ENCODE assay signal across 1 cellular context in the genomic region with DNA sequence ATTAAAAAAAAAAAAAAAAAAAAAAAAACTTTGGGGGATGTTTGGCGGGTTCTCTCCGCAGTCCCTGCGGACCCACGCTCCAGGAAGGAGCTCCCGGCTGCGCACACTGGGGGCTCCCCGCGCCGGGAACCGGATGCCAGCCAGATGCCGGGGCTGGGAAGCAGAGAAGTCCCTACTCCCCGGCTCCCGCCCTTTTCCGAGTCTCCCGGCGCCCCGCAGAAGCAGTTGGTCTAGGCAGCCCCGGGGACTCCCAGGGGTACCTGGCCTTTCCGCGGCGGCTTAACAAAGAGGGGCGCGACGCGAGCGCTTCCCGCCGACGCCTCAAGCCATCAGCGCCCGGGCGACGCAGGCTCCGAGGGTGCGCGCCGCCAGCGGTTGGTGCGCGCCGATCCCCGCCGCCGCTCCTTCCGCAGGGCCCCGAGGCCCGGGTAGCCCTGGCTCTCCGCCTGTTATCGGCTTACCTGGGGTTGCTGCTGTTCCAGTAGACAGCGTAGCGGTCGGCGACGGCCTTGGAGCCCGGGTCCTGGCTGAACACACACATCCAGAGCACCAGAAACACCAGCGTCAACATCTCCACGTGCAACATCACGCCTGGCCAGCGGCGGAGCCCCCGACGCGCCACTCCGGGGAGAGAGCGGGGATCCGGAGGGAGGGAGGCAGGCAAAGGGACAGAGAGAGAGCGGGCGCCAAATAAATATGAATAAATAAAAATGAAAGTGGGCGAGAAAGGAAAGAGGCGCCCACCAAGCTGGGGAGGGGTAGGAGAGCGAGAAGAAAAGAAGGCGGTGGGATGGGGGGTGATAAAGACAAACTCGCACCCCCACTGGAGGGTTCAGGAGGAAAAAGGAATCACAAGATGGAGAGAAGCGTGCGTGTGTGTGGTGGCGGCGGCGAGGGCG.
TF ChIP-seq lines count a peak whose summit lies in the region.

No MANE protein-coding gene starts in this region.

TF ChIP-seq in GM23338, 12 proteins besides CTCF, POLR2A, EP300 and RAD21 (continued from another document):
- TF ChIP-seq, protein P1, sequence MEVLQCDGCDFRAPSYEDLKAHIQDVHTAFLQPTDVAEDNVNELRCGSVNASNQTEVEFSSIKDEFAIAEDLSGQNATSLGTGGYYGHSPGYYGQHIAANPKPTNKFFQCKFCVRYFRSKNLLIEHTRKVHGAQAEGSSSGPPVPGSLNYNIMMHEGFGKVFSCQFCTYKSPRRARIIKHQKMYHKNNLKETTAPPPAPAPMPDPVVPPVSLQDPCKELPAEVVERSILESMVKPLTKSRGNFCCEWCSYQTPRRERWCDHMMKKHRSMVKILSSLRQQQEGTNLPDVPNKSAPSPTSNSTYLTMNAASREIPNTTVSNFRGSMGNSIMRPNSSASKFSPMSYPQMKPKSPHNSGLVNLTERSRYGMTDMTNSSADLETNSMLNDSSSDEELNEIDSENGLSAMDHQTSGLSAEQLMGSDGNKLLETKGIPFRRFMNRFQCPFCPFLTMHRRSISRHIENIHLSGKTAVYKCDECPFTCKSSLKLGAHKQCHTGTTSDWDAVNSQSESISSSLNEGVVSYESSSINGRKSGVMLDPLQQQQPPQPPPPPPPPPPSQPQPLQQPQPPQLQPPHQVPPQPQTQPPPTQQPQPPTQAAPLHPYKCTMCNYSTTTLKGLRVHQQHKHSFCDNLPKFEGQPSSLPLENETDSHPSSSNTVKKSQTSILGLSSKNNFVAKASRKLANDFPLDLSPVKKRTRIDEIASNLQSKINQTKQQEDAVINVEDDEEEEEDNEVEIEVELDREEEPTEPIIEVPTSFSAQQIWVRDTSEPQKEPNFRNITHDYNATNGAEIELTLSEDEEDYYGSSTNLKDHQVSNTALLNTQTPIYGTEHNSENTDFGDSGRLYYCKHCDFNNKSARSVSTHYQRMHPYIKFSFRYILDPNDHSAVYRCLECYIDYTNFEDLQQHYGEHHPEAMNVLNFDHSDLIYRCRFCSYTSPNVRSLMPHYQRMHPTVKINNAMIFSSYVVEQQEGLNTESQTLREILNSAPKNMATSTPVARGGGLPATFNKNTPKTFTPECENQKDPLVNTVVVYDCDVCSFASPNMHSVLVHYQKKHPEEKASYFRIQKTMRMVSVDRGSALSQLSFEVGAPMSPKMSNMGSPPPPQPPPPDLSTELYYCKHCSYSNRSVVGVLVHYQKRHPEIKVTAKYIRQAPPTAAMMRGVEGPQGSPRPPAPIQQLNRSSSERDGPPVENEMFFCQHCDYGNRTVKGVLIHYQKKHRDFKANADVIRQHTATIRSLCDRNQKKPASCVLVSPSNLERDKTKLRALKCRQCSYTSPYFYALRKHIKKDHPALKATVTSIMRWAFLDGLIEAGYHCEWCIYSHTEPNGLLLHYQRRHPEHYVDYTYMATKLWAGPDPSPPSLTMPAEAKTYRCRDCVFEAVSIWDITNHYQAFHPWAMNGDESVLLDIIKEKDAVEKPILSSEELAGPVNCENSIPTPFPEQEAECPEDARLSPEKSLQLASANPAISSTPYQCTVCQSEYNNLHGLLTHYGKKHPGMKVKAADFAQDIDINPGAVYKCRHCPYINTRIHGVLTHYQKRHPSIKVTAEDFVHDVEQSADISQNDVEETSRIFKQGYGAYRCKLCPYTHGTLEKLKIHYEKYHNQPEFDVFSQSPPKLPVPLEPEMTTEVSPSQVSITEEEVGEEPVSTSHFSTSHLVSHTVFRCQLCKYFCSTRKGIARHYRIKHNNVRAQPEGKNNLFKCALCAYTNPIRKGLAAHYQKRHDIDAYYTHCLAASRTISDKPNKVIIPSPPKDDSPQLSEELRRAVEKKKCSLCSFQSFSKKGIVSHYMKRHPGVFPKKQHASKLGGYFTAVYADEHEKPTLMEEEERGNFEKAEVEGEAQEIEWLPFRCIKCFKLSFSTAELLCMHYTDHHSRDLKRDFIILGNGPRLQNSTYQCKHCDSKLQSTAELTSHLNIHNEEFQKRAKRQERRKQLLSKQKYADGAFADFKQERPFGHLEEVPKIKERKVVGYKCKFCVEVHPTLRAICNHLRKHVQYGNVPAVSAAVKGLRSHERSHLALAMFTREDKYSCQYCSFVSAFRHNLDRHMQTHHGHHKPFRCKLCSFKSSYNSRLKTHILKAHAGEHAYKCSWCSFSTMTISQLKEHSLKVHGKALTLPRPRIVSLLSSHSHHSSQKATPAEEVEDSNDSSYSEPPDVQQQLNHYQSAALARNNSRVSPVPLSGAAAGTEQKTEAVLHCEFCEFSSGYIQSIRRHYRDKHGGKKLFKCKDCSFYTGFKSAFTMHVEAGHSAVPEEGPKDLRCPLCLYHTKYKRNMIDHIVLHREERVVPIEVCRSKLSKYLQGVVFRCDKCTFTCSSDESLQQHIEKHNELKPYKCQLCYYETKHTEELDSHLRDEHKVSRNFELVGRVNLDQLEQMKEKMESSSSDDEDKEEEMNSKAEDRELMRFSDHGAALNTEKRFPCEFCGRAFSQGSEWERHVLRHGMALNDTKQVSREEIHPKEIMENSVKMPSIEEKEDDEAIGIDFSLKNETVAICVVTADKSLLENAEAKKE (CRISPR knock-in tag; IDR thresholded peaks at IDR 0.05) = no peak
TF ChIP-seq in GM23338: peak in this region for 1.
